In the genomic region with DNA sequence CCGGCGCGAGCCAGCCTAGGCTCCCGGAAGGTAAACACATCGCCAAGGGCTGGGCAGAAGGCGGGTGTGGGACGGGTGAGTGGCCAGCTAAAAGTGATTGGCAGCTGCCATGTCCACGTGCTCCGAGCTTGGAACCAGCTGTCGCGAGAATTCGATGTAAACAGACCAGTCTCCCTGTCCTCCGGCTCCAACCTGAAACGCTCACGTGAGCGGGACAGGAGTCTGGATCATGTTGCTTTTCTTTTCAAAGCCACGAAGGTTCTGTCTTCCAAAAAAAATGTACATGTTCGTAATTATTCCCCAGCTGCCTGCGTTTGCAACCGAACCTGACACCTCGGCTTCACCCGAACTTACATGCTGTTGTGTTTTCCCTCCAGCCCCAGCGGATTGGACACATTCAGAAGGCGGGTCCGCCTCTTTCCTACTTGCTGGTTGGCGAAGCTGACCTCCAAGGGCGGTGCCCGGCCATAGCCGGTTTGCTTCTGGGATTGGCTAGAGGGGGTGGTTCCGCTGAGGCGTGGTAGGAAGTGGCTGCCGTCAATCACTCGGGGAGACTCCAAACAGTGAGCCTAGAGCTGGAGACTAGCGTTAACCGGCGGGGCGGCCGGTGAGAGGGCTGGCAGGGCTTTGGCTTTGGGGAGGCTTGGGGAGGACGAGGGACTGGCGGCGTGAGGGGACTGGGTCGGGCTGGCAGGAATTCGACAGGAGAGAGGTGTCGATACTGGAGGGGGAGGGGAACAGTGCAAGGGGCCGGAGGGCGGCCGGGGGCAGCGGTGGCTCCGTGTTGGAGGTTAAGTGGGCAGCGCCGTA, we compare ENCODE assay signal across 8 cellular contexts. TPM values are rescaled to one million over a fixed set of nuclear protein-coding genes. Genes with fewer than 3 reads are reported as not detected.
DNase-seq lines count a peak whose midpoint lies in the region; ATAC-seq and TF ChIP-seq lines count a peak whose summit lies in the region.

A gene (plus strand): TSS at position 544 of the 810 bp plus-strand sequence.

- peaks cover 4% of the 10 kb centered on the region for H3K79me1 ChIP-seq in trophoblast cell (ENCODE audit: low read length)

- H3K4me3 ChIP-seq in GM12864 (ENCODE audit: low read depth, low read length) = peak within 1 kb of the TSS; percentile 56
- peak within 1 kb of the TSS; percentile 83 for H3K4me3 ChIP-seq in trophoblast cell (ENCODE audit: low read depth, low read length)
- peak within 1 kb of the TSS; percentile 61 to 84 (median 74) for H3K4me3 ChIP-seq in transverse colon

- peaks cover 5% of the 10 kb centered on the region for H3K9me3 Mint-ChIP-seq in activated naive CD8-positive, alpha-beta T cell treated with anti-CD3 and anti-CD28 coated beads, Interleukin-2, amount 50 U/mL, for 24 hours

- no peaks in the 10 kb centered on the region for H3K27me3 Mint-ChIP-seq in activated naive CD8-positive, alpha-beta T cell treated with anti-CD3 and anti-CD28 coated beads, Interleukin-2, amount 50 U/mL, for 24 hours

- peak within 1 kb of the TSS; percentile 82 for H3K27ac Mint-ChIP-seq in activated naive CD8-positive, alpha-beta T cell treated with anti-CD3 and anti-CD28 coated beads, Interleukin-2, amount 50 U/mL, for 24 hours

- peak within 1 kb of the TSS; percentile 3 for H3K27ac ChIP-seq in trophoblast cell (ENCODE audit: low read depth, low read length)
- peak within 1 kb of the TSS; percentile 78 to 88 (median 80) for H3K27ac ChIP-seq in transverse colon

- ATAC-seq in HG02759 (IDR thresholded peaks at IDR 0.05; ENCODE audit: unreplicated experiment) = peak; percentile 97
- ATAC-seq in activated naive CD8-positive, alpha-beta T cell treated with anti-CD3 and anti-CD28 coated beads, Interleukin-2, amount 50 U/mL, for 24 hours = peak; percentile 98

- TF ChIP-seq EP300 in transverse colon (IDR thresholded peaks at IDR 0.05; ENCODE audit: low read depth) = no peak

- H3K4me3 Mint-ChIP-seq in activated naive CD8-positive, alpha-beta T cell treated with anti-CD3 and anti-CD28 coated beads, Interleukin-2, amount 50 U/mL, for 24 hours = peak within 1 kb of the TSS; percentile 94

- in situ Hi-C loops in transverse colon (cut with MboI; ENCODE audit: low pct_ligation_motif_present in 1 of 4, low pct_unique_long_range_greater_than_20kb in 1 of 4, low sequenced_read_pairs in 3 of 4) = no loop called here

- no peak within 1 kb of the TSS for H2AK5ac ChIP-seq in trophoblast cell (ENCODE audit: low read length)

- peak within 1 kb of the TSS; percentile 87 for H2AFZ ChIP-seq in trophoblast cell (ENCODE audit: insufficient read depth, low read length, poor library complexity)

- H2BK120ac ChIP-seq in trophoblast cell (ENCODE audit: insufficient read depth, low read length, poor library complexity) = no peak within 1 kb of the TSS

- peaks cover 19% of the 10 kb centered on the region for H3K4me1 Mint-ChIP-seq in activated naive CD8-positive, alpha-beta T cell treated with anti-CD3 and anti-CD28 coated beads, Interleukin-2, amount 50 U/mL, for 24 hours

- intact Hi-C loops in cardiac septum (cut with DNase I) (loop anchor here (5.0 kb wide), 1 partner anchor 75 kb away; a partner anchor contains a TSS), transverse colon (cut with DNase I; ENCODE audit: low total_unique reads) (no loop called here)

- peak within 1 kb of the TSS; percentile 61 for H4K91ac ChIP-seq in trophoblast cell (ENCODE audit: low read depth, low read length)

- H3K27me3 ChIP-seq in trophoblast cell (ENCODE audit: insufficient read depth, low read length) (no peaks in the 10 kb centered on the region), transverse colon (no peaks in the 10 kb centered on the region)

- no peaks in the 10 kb centered on the region for H3K36me3 Mint-ChIP-seq in activated naive CD8-positive, alpha-beta T cell treated with anti-CD3 and anti-CD28 coated beads, Interleukin-2, amount 50 U/mL, for 24 hours (ENCODE audit: low read depth)

- peak within 1 kb of the TSS; percentile 92 for H4K8ac ChIP-seq in trophoblast cell (ENCODE audit: low read depth, low read length)

- H4K12ac ChIP-seq in trophoblast cell (ENCODE audit: low read depth, low read length) = peak within 1 kb of the TSS; percentile 56

- peak within 1 kb of the TSS; percentile 61 for H3K9ac ChIP-seq in trophoblast cell (ENCODE audit: low read length)

- DNase-seq in GM12864 (ENCODE audit: low read depth) (peak; percentile 97), NCI-H1417 (lab: John Stamatoyannopoulos, UW) (peak; percentile 98 to 100 (median 99)), SW 1271 (lab: John Stamatoyannopoulos, UW) (peak; percentile 91 to 98), cardiac septum (ENCODE audit: low spot score) (peak; percentile 100), trophoblast cell (peak; percentile 98 to 99), transverse colon (peak; percentile 98)
- peak; percentile 94 for DNase-seq in activated naive CD8-positive, alpha-beta T cell treated with anti-CD3 and anti-CD28 coated beads, Interleukin-2, amount 50 U/mL, for 24 hours

- peaks cover 1% of the 10 kb centered on the region for H3K9me3 ChIP-seq in trophoblast cell (ENCODE audit: insufficient read depth, low read depth, low read length)
- no peaks in the 10 kb centered on the region for H3K9me3 ChIP-seq in transverse colon

- H2BK12ac ChIP-seq in trophoblast cell (ENCODE audit: low read length) = no peak within 1 kb of the TSS

- H3K4me2 ChIP-seq in trophoblast cell (ENCODE audit: low read length) = peak within 1 kb of the TSS; percentile 81

- H3K36me3 ChIP-seq in trophoblast cell (ENCODE audit: control insufficient read depth in 1 of 2, insufficient read depth in 2 of 2, low read length in 2 of 2) = peaks cover 2 to 3% of the 10 kb centered on the region in 2 experiments
- H3K36me3 ChIP-seq in transverse colon = no peaks in the 10 kb centered on the region

- no peak within 1 kb of the TSS for H3K23ac ChIP-seq in trophoblast cell (ENCODE audit: low read length)

- peak within 1 kb of the TSS; percentile 17 for H3K4ac ChIP-seq in trophoblast cell (ENCODE audit: low read depth, low read length)

- no peak for TF ChIP-seq CTCF in GM12864 (IDR thresholded peaks at IDR 0.05; ENCODE audit: low read depth, low read length, missing control alignments)
- no peak for TF ChIP-seq CTCF in transverse colon (IDR thresholded peaks at IDR 0.05)

- H3K18ac ChIP-seq in trophoblast cell (ENCODE audit: low read length) = peak within 1 kb of the TSS; percentile 19

- H3K4me1 ChIP-seq in trophoblast cell (ENCODE audit: control insufficient read depth in 1 of 2, insufficient read depth in 2 of 2, low read length in 2 of 2) (peaks cover 3% of the 10 kb centered on the region in 2 experiments), transverse colon (peaks cover 2 to 13% (median 9%) of the 10 kb centered on the region in 4 donors)

- TF ChIP-seq POLR2A in transverse colon (IDR thresholded peaks at IDR 0.05) = peak; percentile 89

- H3K79me2 ChIP-seq in trophoblast cell (ENCODE audit: control insufficient read depth, insufficient read depth, low read length, poor library complexity) = peaks cover 3% of the 10 kb centered on the region

- peak within 1 kb of the TSS; percentile 57 for H3K14ac ChIP-seq in trophoblast cell (ENCODE audit: low read length)

- WGBS in trophoblast cell (ENCODE audit: extremely low coverage, insufficient coverage, insufficient read length) = no CpG with 5 or more reads among the region's 51 CpGs
- WGBS in transverse colon (ENCODE audit: low coverage in 1 of 2), 2 donors = 0 to 1% methylated on average over 1 to 51 of the region's 51 CpGs

- peak within 1 kb of the TSS; percentile 8 for H2BK5ac ChIP-seq in trophoblast cell (ENCODE audit: low read depth, low read length, poor library complexity)

RNA-seq across cellular contexts. Expression of the gene that starts here (rescaled TPM):
- 14.8 TPM for total RNA-seq in cardiac septum
- polyA plus RNA-seq in trophoblast cell (2013) = 15.7 and 16.0 TPM in 2 replicates
- 10 to 100 TPM; 20.7 to 76.3 (median 39.8) TPM for total RNA-seq in transverse colon

Comparison
In these comparisons a context has a peak if more than half of its experiments do, and no peak if none do; other contexts are left out.
1. Peak in every context shown above with its lines: DNase-seq, ATAC-seq, H3K4me3 ChIP-seq and H3K27ac ChIP-seq.